23 cellular contexts compared by ENCODE assay signal in genomic region chr2:72851333-72851732, GRCh38.
"Had no signal": no experiment of that assay in that cellular context is flagged by ENCODE, and none has a peak within 500 bp of the region (broad histone marks: within the 10 kb centered on the region; RNA-seq: fewer than 3 reads in every experiment).

No MANE protein-coding gene starts in this region.

- H3K4me3 ChIP-seq: K562 had no signal

- H3K36me3 Mint-ChIP-seq: activated CD4-positive, alpha-beta memory T cell treated with anti-CD3 and anti-CD28 coated beads for 36 hours; activated naive CD8-positive, alpha-beta T cell had no signal

- DNase-seq: activated B cell treated with CpG ODN at 0.5 μM for 24 hours; activated CD4-positive, alpha-beta memory T cell treated with anti-CD3 and anti-CD28 coated beads for 36 hours; activated CD4-positive, alpha-beta T cell treated with anti-CD3 and anti-CD28 coated beads for 1 hour; activated CD4-positive, alpha-beta T cell treated with anti-CD3 and anti-CD28 coated beads, Interleukin-2, amount 10 ng/mL, durations not matched to agents 24 days and 14 days; activated gamma-delta T cell; activated naive CD4-positive, alpha-beta T cell treated with anti-CD3 and anti-CD28 coated beads for 36 hours; activated T-cell treated with anti-CD3 and anti-CD28 coated beads for 4 hours; activated T-cell treated with anti-CD3 and anti-CD28 coated beads, Interleukin-2, amount 50 U/mL, for 48 hours; Karpas-422; MM.1S; NCI-H1105; NCI-H1436; NCI-H1694 treated with DMSO at 0.1 percent for 48 hours; NCI-H2029 treated with DMSO at 0.1 percent for 48 hours; NCI-H345; NCI-H510A; NCI-H69; PC-3; SHP77 had no signal

- H3K4me1 Mint-ChIP-seq: activated B cell treated with CpG ODN at 0.5 μM for 24 hours; activated CD4-positive, alpha-beta T cell treated with anti-CD3 and anti-CD28 coated beads, Interleukin-2, amount 10 ng/mL, durations not matched to agents 24 days and 14 days; activated T-helper 17 cell treated with anti-CD3 and anti-CD28 coated beads, Interleukin-2, amount 50 U/mL, for 72 hours had no signal

- ATAC-seq: activated T-helper 17 cell treated with anti-CD3 and anti-CD28 coated beads, Interleukin-2, amount 50 U/mL, for 72 hours; K562; PC-3 had no signal

- H3K4me3 Mint-ChIP-seq: activated B cell treated with CpG ODN at 0.5 μM for 24 hours; activated CD4-positive, alpha-beta memory T cell treated with anti-CD3 and anti-CD28 coated beads for 36 hours; activated CD4-positive, alpha-beta T cell treated with anti-CD3 and anti-CD28 coated beads, Interleukin-2, amount 10 ng/mL, durations not matched to agents 24 days and 14 days; activated naive CD4-positive, alpha-beta T cell treated with anti-CD3 and anti-CD28 coated beads for 36 hours; activated naive CD8-positive, alpha-beta T cell; activated T-helper 17 cell treated with anti-CD3 and anti-CD28 coated beads, Interleukin-2, amount 50 U/mL, for 72 hours; T-helper 1 cell treated with Interleukin-12 subunit alpha and Interleukin-12 subunit beta and Interleukin-4 antibody, amounts not matched to agents 30 μg/mL and 1 μg/mL, for 36 hours had no signal

- H3K27ac Mint-ChIP-seq: activated B cell treated with CpG ODN at 0.5 μM for 24 hours; activated CD4-positive, alpha-beta memory T cell treated with anti-CD3 and anti-CD28 coated beads for 36 hours; activated CD4-positive, alpha-beta T cell treated with anti-CD3 and anti-CD28 coated beads, Interleukin-2, amount 10 ng/mL, durations not matched to agents 24 days and 14 days; activated naive CD4-positive, alpha-beta T cell treated with anti-CD3 and anti-CD28 coated beads for 36 hours; activated naive CD8-positive, alpha-beta T cell; activated T-helper 17 cell treated with anti-CD3 and anti-CD28 coated beads, Interleukin-2, amount 50 U/mL, for 72 hours; T-helper 1 cell treated with Interleukin-12 subunit alpha and Interleukin-12 subunit beta and Interleukin-4 antibody, amounts not matched to agents 30 μg/mL and 1 μg/mL, for 36 hours had no signal

- H3K9me3 Mint-ChIP-seq: activated B cell treated with CpG ODN at 0.5 μM for 24 hours; activated CD4-positive, alpha-beta memory T cell treated with anti-CD3 and anti-CD28 coated beads for 36 hours; activated CD4-positive, alpha-beta T cell treated with anti-CD3 and anti-CD28 coated beads, Interleukin-2, amount 10 ng/mL, durations not matched to agents 24 days and 14 days; activated naive CD4-positive, alpha-beta T cell treated with anti-CD3 and anti-CD28 coated beads for 36 hours; activated T-helper 17 cell treated with anti-CD3 and anti-CD28 coated beads, Interleukin-2, amount 50 U/mL, for 72 hours; T-helper 1 cell treated with Interleukin-12 subunit alpha and Interleukin-12 subunit beta and Interleukin-4 antibody, amounts not matched to agents 30 μg/mL and 1 μg/mL, for 36 hours had no signal
